In genomic region chr14:76086636-76087035, GRCh38 we compare ENCODE assay signal across 21 cellular contexts.
DNase-seq lines count a peak whose midpoint lies in the region; ATAC-seq and TF ChIP-seq lines count a peak whose summit lies in the region.
"Had no signal": no experiment of that assay in that cellular context is flagged by ENCODE, and none has a peak within 500 bp of the region (broad histone marks: within the 10 kb centered on the region; RNA-seq: fewer than 3 reads in every experiment).

No MANE protein-coding gene starts in this region.

- H3K27ac Mint-ChIP-seq in nephron = peak overlapping the region in 2 of 3 experiments; percentile 51 to 94
- no peak overlapping the region for H3K27ac Mint-ChIP-seq in naive thymus-derived CD8-positive, alpha-beta T cell
- H3K27ac Mint-ChIP-seq: activated CD4-positive, alpha-beta T cell treated with anti-CD3 and anti-CD28 coated beads, Interleukin-2, amount 10 ng/mL, durations not matched to agents 7 days and 5 days; activated naive CD8-positive, alpha-beta T cell; activated T-helper 17 cell treated with anti-CD3 and anti-CD28 coated beads, Interleukin-2, amount 50 U/mL, for 72 hours; CD4-positive, alpha-beta T cell; natural killer cell had no signal

- DNase-seq in NCI-H446 treated with DMSO at 0.1 percent for 48 hours (lab: John Stamatoyannopoulos, UW) (peak; percentile 20), cerebellar cortex (ENCODE audit: low spot score) (peak; percentile 57), NCI-H146 (lab: John Stamatoyannopoulos, UW) (no peak), NCI-H1048 (lab: John Stamatoyannopoulos, UW) (no peak), NCI-H1092 (lab: John Stamatoyannopoulos, UW) (no peak)
- DNase-seq in naive thymus-derived CD8-positive, alpha-beta T cell = no peak
- DNase-seq: activated CD4-positive, alpha-beta T cell treated with anti-CD3 and anti-CD28 coated beads, Interleukin-2, amount 10 ng/mL, durations not matched to agents 7 days and 5 days; CD4-positive, alpha-beta T cell; effector CD4-positive, alpha-beta T cell; HCEC 1CT; kidney glomerular epithelial cell; mesenchymal stem cell; natural killer cell; NCI-H1930; T-helper 2 cell; uterus had no signal

- H3K4me3 Mint-ChIP-seq in nephron = no peak overlapping the region
- H3K4me3 Mint-ChIP-seq in naive thymus-derived CD8-positive, alpha-beta T cell = no peak overlapping the region
- H3K4me3 Mint-ChIP-seq: activated CD4-positive, alpha-beta T cell treated with anti-CD3 and anti-CD28 coated beads, Interleukin-2, amount 10 ng/mL, durations not matched to agents 7 days and 5 days; activated naive CD8-positive, alpha-beta T cell; activated T-helper 17 cell treated with anti-CD3 and anti-CD28 coated beads, Interleukin-2, amount 50 U/mL, for 72 hours; CD4-positive, alpha-beta T cell; natural killer cell had no signal

- no peak for TF ChIP-seq CTCF in nephron (IDR thresholded peaks at IDR 0.05; ENCODE audit: unreplicated experiment in 3 of 3)

- peaks cover 4% of the 10 kb centered on the region for H3K27me3 Mint-ChIP-seq in nephron (ENCODE audit: low read depth)
- no peaks in the 10 kb centered on the region for H3K27me3 Mint-ChIP-seq in naive thymus-derived CD8-positive, alpha-beta T cell
- H3K27me3 Mint-ChIP-seq: activated CD4-positive, alpha-beta T cell treated with anti-CD3 and anti-CD28 coated beads, Interleukin-2, amount 10 ng/mL, durations not matched to agents 7 days and 5 days; activated naive CD8-positive, alpha-beta T cell; activated T-helper 17 cell treated with anti-CD3 and anti-CD28 coated beads, Interleukin-2, amount 50 U/mL, for 72 hours; CD4-positive, alpha-beta T cell had no signal

- peaks cover 21% of the 10 kb centered on the region for H3K36me3 Mint-ChIP-seq in nephron (ENCODE audit: low read depth)
- H3K36me3 Mint-ChIP-seq in naive thymus-derived CD8-positive, alpha-beta T cell = peaks cover 0 to 3% (median 0%) of the 10 kb centered on the region in 3 donors
- H3K36me3 Mint-ChIP-seq: natural killer cell had no signal

- no peaks in the 10 kb centered on the region for H3K9me3 Mint-ChIP-seq in nephron
- H3K9me3 Mint-ChIP-seq in naive thymus-derived CD8-positive, alpha-beta T cell = no peaks in the 10 kb centered on the region
- H3K9me3 Mint-ChIP-seq: activated CD4-positive, alpha-beta T cell treated with anti-CD3 and anti-CD28 coated beads, Interleukin-2, amount 10 ng/mL, durations not matched to agents 7 days and 5 days; activated T-helper 17 cell treated with anti-CD3 and anti-CD28 coated beads, Interleukin-2, amount 50 U/mL, for 72 hours; CD4-positive, alpha-beta T cell; natural killer cell had no signal

- ATAC-seq in naive thymus-derived CD8-positive, alpha-beta T cell = no peak
- ATAC-seq: activated T-helper 17 cell treated with anti-CD3 and anti-CD28 coated beads, Interleukin-2, amount 50 U/mL, for 72 hours; esophagus mucosa; K562; natural killer cell had no signal

- POLR2A ChIA-PET in naive thymus-derived CD8-positive, alpha-beta T cell (lab: Charles Lee) = no interaction called here

- peaks cover 55% of the 10 kb centered on the region for H3K4me1 Mint-ChIP-seq in nephron
- H3K4me1 Mint-ChIP-seq in naive thymus-derived CD8-positive, alpha-beta T cell = peaks cover 0 to 3% (median 0%) of the 10 kb centered on the region in 4 donors
- H3K4me1 Mint-ChIP-seq: activated CD4-positive, alpha-beta T cell treated with anti-CD3 and anti-CD28 coated beads, Interleukin-2, amount 10 ng/mL, durations not matched to agents 7 days and 5 days; activated T-helper 17 cell treated with anti-CD3 and anti-CD28 coated beads, Interleukin-2, amount 50 U/mL, for 72 hours; natural killer cell had no signal

Comparison
In these comparisons a context has a peak if more than half of its experiments do, and no peak if none do; other contexts are left out.
1. DNase-seq: peak in NCI-H446 treated with DMSO at 0.1 percent for 48 hours (single experiment) and cerebellar cortex (single experiment); none in NCI-H146 (single experiment), NCI-H1048 (single experiment), NCI-H1092 (single experiment) and naive thymus-derived CD8-positive, alpha-beta T cell (0 of 10).
2. H3K27ac Mint-ChIP-seq: peak in nephron (2 of 3); none in naive thymus-derived CD8-positive, alpha-beta T cell (0 of 10).